Comparison of ENCODE assay signal across 1 cellular context in genomic region chr19:900302-901111, GRCh38.
TF ChIP-seq lines count a peak whose summit lies in the region.

No MANE protein-coding gene starts in this region.

TF ChIP-seq in K562, 482 proteins besides CTCF, POLR2A, EP300 and RAD21 (continued from another document and continues in another):
- TF ChIP-seq, protein P1, sequence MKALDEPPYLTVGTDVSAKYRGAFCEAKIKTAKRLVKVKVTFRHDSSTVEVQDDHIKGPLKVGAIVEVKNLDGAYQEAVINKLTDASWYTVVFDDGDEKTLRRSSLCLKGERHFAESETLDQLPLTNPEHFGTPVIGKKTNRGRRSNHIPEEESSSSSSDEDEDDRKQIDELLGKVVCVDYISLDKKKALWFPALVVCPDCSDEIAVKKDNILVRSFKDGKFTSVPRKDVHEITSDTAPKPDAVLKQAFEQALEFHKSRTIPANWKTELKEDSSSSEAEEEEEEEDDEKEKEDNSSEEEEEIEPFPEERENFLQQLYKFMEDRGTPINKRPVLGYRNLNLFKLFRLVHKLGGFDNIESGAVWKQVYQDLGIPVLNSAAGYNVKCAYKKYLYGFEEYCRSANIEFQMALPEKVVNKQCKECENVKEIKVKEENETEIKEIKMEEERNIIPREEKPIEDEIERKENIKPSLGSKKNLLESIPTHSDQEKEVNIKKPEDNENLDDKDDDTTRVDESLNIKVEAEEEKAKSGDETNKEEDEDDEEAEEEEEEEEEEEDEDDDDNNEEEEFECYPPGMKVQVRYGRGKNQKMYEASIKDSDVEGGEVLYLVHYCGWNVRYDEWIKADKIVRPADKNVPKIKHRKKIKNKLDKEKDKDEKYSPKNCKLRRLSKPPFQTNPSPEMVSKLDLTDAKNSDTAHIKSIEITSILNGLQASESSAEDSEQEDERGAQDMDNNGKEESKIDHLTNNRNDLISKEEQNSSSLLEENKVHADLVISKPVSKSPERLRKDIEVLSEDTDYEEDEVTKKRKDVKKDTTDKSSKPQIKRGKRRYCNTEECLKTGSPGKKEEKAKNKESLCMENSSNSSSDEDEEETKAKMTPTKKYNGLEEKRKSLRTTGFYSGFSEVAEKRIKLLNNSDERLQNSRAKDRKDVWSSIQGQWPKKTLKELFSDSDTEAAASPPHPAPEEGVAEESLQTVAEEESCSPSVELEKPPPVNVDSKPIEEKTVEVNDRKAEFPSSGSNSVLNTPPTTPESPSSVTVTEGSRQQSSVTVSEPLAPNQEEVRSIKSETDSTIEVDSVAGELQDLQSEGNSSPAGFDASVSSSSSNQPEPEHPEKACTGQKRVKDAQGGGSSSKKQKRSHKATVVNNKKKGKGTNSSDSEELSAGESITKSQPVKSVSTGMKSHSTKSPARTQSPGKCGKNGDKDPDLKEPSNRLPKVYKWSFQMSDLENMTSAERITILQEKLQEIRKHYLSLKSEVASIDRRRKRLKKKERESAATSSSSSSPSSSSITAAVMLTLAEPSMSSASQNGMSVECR (CRISPR knock-in tag; IDR thresholded peaks at IDR 0.05) = no peak
- TF ChIP-seq SMARCE1 (IDR thresholded peaks at IDR 0.05) (no peak), FOXK1 (CRISPR knock-in tag; IDR thresholded peaks at IDR 0.05; ENCODE audit: borderline replicate concordance) (no peak), ZFX (CRISPR knock-in tag; IDR thresholded peaks at IDR 0.05) (no peak), FOXA1 (IDR thresholded peaks at IDR 0.05; ENCODE audit: borderline replicate concordance) (no peak), ETS1 (conservative IDR thresholded peaks at IDR 0.05; ENCODE audit: control insufficient read depth, low read depth, low read length) (no peak), ZNF586 (CRISPR knock-in tag; conservative IDR thresholded peaks at IDR 0.05) (no peak), TFE3 (CRISPR knock-in tag; IDR thresholded peaks at IDR 0.05) (no peak), KLF10 (CRISPR knock-in tag; IDR thresholded peaks at IDR 0.05) (no peak), ZNF263 (CRISPR knock-in tag; IDR thresholded peaks at IDR 0.05; ENCODE audit: borderline replicate concordance) (peak; percentile 98), SIRT6 (IDR thresholded peaks at IDR 0.05; ENCODE audit: low read depth, low read length) (no peak), HDAC3 (IDR thresholded peaks at IDR 0.05; ENCODE audit: borderline replicate concordance, partially characterized antibody) (no peak), BHLHE40 (IDR thresholded peaks at IDR 0.05; ENCODE audit: low read length) (peak; percentile 50), SLC30A9 (CRISPR knock-in tag; IDR thresholded peaks at IDR 0.05) (no peak), RCOR1 (IDR thresholded peaks at IDR 0.05; ENCODE audit: borderline replicate concordance in 1 of 2, low read depth in 2 of 2, low read length in 2 of 2) (0 out of 4 replicates have a peak, but pooled peaks of 1 of the 2 experiments have one; percentile 9), HMBOX1 (IDR thresholded peaks at IDR 0.05) (no peak), ETV1 (tag; conservative IDR thresholded peaks at IDR 0.05; ENCODE audit: low read depth) (no peak), CEBPG (CRISPR knock-in tag; IDR thresholded peaks at IDR 0.05) (no peak), CEBPG (tag; conservative IDR thresholded peaks at IDR 0.05 in 1 of 2, IDR thresholded peaks at IDR 0.05 in 1 of 2) (no peak), KLF13 (tag; IDR thresholded peaks at IDR 0.05; ENCODE audit: borderline replicate concordance, low read depth) (no peak), MBD1 (CRISPR knock-in tag; IDR thresholded peaks at IDR 0.05) (no peak), ZNF274 (IDR thresholded peaks at IDR 0.05; ENCODE audit: borderline replicate concordance, low read depth, low read length) (no peak), SRF (CRISPR knock-in tag; IDR thresholded peaks at IDR 0.05) (no peak), RBM25 (IDR thresholded peaks at IDR 0.05; ENCODE audit: low read depth, low read length, severe bottlenecking) (no peak)
- TF ChIP-seq, protein P2, sequence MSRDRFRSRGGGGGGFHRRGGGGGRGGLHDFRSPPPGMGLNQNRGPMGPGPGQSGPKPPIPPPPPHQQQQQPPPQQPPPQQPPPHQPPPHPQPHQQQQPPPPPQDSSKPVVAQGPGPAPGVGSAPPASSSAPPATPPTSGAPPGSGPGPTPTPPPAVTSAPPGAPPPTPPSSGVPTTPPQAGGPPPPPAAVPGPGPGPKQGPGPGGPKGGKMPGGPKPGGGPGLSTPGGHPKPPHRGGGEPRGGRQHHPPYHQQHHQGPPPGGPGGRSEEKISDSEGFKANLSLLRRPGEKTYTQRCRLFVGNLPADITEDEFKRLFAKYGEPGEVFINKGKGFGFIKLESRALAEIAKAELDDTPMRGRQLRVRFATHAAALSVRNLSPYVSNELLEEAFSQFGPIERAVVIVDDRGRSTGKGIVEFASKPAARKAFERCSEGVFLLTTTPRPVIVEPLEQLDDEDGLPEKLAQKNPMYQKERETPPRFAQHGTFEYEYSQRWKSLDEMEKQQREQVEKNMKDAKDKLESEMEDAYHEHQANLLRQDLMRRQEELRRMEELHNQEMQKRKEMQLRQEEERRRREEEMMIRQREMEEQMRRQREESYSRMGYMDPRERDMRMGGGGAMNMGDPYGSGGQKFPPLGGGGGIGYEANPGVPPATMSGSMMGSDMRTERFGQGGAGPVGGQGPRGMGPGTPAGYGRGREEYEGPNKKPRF (IDR thresholded peaks at IDR 0.05; ENCODE audit: low read depth, low read length) = no peak
- TF ChIP-seq, protein P3, sequence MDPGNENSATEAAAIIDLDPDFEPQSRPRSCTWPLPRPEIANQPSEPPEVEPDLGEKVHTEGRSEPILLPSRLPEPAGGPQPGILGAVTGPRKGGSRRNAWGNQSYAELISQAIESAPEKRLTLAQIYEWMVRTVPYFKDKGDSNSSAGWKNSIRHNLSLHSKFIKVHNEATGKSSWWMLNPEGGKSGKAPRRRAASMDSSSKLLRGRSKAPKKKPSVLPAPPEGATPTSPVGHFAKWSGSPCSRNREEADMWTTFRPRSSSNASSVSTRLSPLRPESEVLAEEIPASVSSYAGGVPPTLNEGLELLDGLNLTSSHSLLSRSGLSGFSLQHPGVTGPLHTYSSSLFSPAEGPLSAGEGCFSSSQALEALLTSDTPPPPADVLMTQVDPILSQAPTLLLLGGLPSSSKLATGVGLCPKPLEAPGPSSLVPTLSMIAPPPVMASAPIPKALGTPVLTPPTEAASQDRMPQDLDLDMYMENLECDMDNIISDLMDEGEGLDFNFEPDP (CRISPR knock-in tag; IDR thresholded peaks at IDR 0.05) = 0 out of 2 replicates have a peak, but pooled peaks have one; percentile 39
- TF ChIP-seq, protein P4, sequence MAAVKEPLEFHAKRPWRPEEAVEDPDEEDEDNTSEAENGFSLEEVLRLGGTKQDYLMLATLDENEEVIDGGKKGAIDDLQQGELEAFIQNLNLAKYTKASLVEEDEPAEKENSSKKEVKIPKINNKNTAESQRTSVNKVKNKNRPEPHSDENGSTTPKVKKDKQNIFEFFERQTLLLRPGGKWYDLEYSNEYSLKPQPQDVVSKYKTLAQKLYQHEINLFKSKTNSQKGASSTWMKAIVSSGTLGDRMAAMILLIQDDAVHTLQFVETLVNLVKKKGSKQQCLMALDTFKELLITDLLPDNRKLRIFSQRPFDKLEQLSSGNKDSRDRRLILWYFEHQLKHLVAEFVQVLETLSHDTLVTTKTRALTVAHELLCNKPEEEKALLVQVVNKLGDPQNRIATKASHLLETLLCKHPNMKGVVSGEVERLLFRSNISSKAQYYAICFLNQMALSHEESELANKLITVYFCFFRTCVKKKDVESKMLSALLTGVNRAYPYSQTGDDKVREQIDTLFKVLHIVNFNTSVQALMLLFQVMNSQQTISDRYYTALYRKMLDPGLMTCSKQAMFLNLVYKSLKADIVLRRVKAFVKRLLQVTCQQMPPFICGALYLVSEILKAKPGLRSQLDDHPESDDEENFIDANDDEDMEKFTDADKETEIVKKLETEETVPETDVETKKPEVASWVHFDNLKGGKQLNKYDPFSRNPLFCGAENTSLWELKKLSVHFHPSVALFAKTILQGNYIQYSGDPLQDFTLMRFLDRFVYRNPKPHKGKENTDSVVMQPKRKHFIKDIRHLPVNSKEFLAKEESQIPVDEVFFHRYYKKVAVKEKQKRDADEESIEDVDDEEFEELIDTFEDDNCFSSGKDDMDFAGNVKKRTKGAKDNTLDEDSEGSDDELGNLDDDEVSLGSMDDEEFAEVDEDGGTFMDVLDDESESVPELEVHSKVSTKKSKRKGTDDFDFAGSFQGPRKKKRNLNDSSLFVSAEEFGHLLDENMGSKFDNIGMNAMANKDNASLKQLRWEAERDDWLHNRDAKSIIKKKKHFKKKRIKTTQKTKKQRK (IDR thresholded peaks at IDR 0.05; ENCODE audit: borderline replicate concordance, low read depth, low read length) = no peak
- TF ChIP-seq, protein P5, sequence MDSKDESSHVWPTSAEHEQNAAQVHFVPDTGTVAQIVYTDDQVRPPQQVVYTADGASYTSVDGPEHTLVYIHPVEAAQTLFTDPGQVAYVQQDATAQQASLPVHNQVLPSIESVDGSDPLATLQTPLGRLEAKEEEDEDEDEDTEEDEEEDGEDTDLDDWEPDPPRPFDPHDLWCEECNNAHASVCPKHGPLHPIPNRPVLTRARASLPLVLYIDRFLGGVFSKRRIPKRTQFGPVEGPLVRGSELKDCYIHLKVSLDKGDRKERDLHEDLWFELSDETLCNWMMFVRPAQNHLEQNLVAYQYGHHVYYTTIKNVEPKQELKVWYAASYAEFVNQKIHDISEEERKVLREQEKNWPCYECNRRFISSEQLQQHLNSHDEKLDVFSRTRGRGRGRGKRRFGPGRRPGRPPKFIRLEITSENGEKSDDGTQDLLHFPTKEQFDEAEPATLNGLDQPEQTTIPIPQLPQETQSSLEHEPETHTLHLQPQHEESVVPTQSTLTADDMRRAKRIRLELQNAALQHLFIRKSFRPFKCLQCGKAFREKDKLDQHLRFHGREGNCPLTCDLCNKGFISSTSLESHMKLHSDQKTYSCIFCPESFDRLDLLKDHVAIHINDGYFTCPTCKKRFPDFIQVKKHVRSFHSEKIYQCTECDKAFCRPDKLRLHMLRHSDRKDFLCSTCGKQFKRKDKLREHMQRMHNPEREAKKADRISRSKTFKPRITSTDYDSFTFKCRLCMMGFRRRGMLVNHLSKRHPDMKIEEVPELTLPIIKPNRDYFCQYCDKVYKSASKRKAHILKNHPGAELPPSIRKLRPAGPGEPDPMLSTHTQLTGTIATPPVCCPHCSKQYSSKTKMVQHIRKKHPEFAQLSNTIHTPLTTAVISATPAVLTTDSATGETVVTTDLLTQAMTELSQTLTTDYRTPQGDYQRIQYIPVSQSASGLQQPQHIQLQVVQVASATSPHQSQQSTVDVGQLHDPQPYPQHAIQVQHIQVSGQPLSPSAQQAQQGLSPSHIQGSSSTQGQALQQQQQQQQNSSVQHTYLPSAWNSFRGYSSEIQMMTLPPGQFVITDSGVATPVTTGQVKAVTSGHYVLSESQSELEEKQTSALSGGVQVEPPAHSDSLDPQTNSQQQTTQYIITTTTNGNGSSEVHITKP (IDR thresholded peaks at IDR 0.05; ENCODE audit: partially characterized antibody) = no peak
- TF ChIP-seq, protein P6, sequence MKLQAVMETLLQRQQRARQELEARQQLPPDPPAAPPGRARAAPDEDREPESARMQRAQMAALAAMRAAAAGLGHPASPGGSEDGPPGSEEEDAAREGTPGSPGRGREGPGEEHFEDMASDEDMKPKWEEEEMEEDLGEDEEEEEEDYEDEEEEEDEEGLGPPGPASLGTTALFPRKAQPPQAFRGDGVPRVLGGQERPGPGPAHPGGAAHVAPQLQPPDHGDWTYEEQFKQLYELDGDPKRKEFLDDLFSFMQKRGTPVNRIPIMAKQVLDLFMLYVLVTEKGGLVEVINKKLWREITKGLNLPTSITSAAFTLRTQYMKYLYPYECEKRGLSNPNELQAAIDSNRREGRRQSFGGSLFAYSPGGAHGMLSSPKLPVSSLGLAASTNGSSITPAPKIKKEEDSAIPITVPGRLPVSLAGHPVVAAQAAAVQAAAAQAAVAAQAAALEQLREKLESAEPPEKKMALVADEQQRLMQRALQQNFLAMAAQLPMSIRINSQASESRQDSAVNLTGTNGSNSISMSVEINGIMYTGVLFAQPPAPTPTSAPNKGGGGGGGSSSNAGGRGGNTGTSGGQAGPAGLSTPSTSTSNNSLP (IDR thresholded peaks at IDR 0.05; ENCODE audit: borderline replicate concordance, low read depth, low read length) = no peak
